ENCODE assay signal across 1 cellular context in the genomic region with DNA sequence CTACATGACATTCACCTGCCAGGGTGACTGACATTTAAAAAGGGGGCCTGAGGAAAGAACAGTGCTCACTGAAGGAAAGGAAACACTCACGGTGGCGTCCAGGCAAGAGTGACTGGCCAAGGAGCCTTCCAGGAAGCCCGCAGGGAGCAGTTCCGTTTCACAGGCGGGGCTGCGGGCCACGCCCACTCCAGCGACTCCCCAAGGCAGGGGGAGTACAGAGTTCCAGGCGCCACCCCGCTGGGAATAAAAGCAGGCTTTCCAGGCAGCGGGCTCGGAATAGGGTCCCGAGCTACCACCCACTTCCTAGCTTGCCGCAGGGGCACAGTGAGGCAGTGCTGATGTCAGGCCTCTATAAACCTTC.
TF ChIP-seq lines count a peak whose summit lies in the region.

No MANE protein-coding gene starts in this region.

TF ChIP-seq in WTC11, 78 proteins besides CTCF, POLR2A, EP300 and RAD21 (continued from another document):
- TF ChIP-seq, protein P1, sequence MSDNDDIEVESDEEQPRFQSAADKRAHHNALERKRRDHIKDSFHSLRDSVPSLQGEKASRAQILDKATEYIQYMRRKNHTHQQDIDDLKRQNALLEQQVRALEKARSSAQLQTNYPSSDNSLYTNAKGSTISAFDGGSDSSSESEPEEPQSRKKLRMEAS (CRISPR knock-in tag; IDR thresholded peaks at IDR 0.05), result no peak
- TF ChIP-seq NR2C2 (CRISPR knock-in tag; IDR thresholded peaks at IDR 0.05), result no peak
